16 cellular contexts compared by ENCODE assay signal in the genomic region with DNA sequence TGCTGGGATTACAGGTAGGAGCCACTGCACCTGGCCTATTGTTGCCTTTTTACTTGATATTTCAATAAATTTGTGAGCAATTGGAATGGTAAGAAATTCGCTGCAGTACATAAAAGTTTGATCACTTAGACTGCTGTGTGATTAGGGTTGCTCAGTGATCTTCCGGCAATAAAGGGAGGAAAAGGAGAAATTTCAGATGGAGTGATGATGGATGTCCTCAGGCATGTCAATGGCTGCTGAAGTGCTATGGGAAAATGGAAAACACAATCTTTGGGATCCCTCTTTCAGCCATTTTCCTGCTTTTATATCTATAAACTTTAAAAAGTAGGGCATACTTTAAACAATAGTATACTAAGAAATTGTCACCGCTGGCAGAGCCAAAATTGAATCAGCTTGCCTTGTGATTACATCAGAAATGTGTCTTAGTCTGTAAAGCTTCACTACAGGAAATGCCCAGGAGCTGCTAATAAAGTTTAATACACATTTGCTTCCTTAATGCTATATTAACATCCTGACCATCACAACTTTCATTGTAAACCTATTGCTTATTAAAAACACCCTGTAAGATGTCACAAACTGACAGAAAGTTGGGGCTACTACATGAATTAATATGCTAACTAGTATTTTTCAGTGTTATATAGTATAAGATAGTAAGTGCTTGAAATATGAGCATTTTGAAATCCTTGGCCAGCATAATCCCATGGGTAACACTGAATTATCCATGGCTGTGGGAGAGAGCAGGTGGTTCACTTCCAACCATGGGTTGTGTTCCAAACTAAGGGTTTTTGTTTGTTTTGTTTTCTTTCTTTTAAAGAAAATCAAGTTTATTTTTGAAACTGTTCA. TPM values are rescaled to one million over a fixed set of nuclear protein-coding genes. Genes with fewer than 3 reads are reported as not detected.
DNase-seq lines count a peak whose midpoint lies in the region; ATAC-seq, FAIRE-seq and TF ChIP-seq lines count a peak whose summit lies in the region.
"Had no signal": no experiment of that assay in that cellular context is flagged by ENCODE, and none has a peak within 500 bp of the region (broad histone marks: within the 10 kb centered on the region; RNA-seq: fewer than 3 reads in every experiment).

No MANE protein-coding gene starts in this region.

- in situ Hi-C loops in GM12878 (cut with MboI): no loop called here

- no peaks in the 10 kb centered on the region for H3K79me2 ChIP-seq in ACC112 (ENCODE audit: control insufficient read depth, insufficient read depth, low read length, unreplicated experiment)
- no peaks in the 10 kb centered on the region; the same call in 1 of the 2 replicates for H3K79me2 ChIP-seq in GM12878 (ENCODE audit: control insufficient read depth, insufficient read depth, low read length)

- RAD21 ChIA-PET in GM12878 (lab: Charles Lee; ENCODE audit: unreplicated experiment): interaction anchor here (1.0 kb wide), 1 partner anchor 15 kb away, joined by 3 read pairs; no protein-coding TSS in a partner anchor

- H3K27ac ChIP-seq in ACC112 (ENCODE audit: low read depth, low read length) (peak overlapping the region; percentile 36), GM12878 (ENCODE audit: control insufficient read depth, insufficient read depth) (no peak overlapping the region)
- no peak overlapping the region for H3K27ac ChIP-seq in CD8-positive, alpha-beta memory T cell (ENCODE audit: low read depth, low read length)
- H3K27ac ChIP-seq: ascending aorta had no signal

- DNase-seq in H4 (ENCODE audit: low spot score) (peak; percentile 37), GM12878 (ENCODE audit: low read depth, low spot score) (no peak), NOMO-1 treated with dmso at 0.1 percent for 144 hours (lab: John Stamatoyannopoulos, UW; ENCODE audit: unreplicated experiment) (no peak)
- no peak for DNase-seq in natural killer cell treated with Interleukin-12 subunit alpha and Interleukin-12 subunit beta and Interleukin-15 and Interleukin-18, amount 100 ng/mL, for 72 hours (ENCODE audit: low spot score)
- DNase-seq in activated CD4-positive, CD25-positive, alpha-beta regulatory T cell (lab: John Stamatoyannopoulos, UW): no peak
- no peak for DNase-seq in CD8-positive, alpha-beta memory T cell
- DNase-seq: activated T-cell treated with anti-CD3 and anti-CD28 coated beads, Interleukin-2, amount 50 U/mL, for 4 hours; NCI-H2029 treated with DMSO at 0.1 percent for 48 hours; pancreas; SW 1271 had no signal

- H3K9me3 ChIP-seq in GM12878 (replicated peaks; ENCODE audit: control insufficient read depth, insufficient read depth, low read length) (no peaks in the 10 kb centered on the region), mucosa of stomach (ENCODE audit: control insufficient read depth, low read length) (no peaks in the 10 kb centered on the region)
- no peaks in the 10 kb centered on the region for H3K9me3 ChIP-seq in CD8-positive, alpha-beta memory T cell (ENCODE audit: low read length)
- H3K9me3 ChIP-seq: ascending aorta, HAP-1, pancreas had no signal

- no peak overlapping the region for H3K27ac Mint-ChIP-seq in natural killer cell treated with Interleukin-12 subunit alpha and Interleukin-12 subunit beta and Interleukin-15 and Interleukin-18, amount 100 ng/mL, for 72 hours
- no peak overlapping the region for H3K27ac Mint-ChIP-seq in CD8-positive, alpha-beta memory T cell
- H3K27ac Mint-ChIP-seq: IgD-negative memory B cell had no signal

- SMC1A ChIA-PET in GM12878 (lab: Charles Lee; ENCODE audit: uncharacterized antibody, unreplicated experiment): interaction anchor here (1.2 kb wide), 1 partner anchor 490 kb away, joined by 4 read pairs; no protein-coding TSS in a partner anchor

- H3K4me3 ChIP-seq in ACC112 (ENCODE audit: low read depth, low read length) (no peak overlapping the region), GM12878 (no peak overlapping the region), mucosa of stomach (ENCODE audit: low read length) (no peak overlapping the region)
- no peak overlapping the region for H3K4me3 ChIP-seq in CD8-positive, alpha-beta memory T cell (ENCODE audit: low read length)
- H3K4me3 ChIP-seq: ascending aorta, HAP-1, pancreas had no signal

- 75% methylated on average over 3 of the region's 3 CpGs for WGBS in GM12878 (ENCODE audit: insufficient coverage, insufficient replicate concordance, low lambda C conversion rate, missing lambda C conversion rate)

- no peak for TF ChIP-seq POLR2A in GM12878 (IDR thresholded peaks at IDR 0.05; ENCODE audit: low read depth, low read length)

- H4K20me1 ChIP-seq in GM12878 (ENCODE audit: control insufficient read depth, insufficient read depth): no peaks in the 10 kb centered on the region

- FAIRE-seq in GM12878 (lab: Jason Lieb, UNC): no peak
- FAIRE-seq: G401.6, pancreas had no signal

- TF ChIP-seq CTCF in GM12878 (IDR thresholded peaks at IDR 0.05 in 2 of 3, conservative IDR thresholded peaks at IDR 0.05 in 1 of 3; ENCODE audit: control insufficient read depth in 2 of 3, extremely low read depth in 1 of 3, insufficient read depth in 1 of 3, low read depth in 3 of 3, low read length in 3 of 3): no peak

- peaks cover 0 to 6% of the 10 kb centered on the region in 2 donors for H3K27me3 Mint-ChIP-seq in natural killer cell treated with Interleukin-12 subunit alpha and Interleukin-12 subunit beta and Interleukin-15 and Interleukin-18, amount 100 ng/mL, for 72 hours
- peaks cover 5 to 18% of the 10 kb centered on the region in 2 donors for H3K27me3 Mint-ChIP-seq in CD8-positive, alpha-beta memory T cell

- no peak overlapping the region for H3K9ac ChIP-seq in GM12878 (ENCODE audit: control insufficient read depth, insufficient read depth, low read length)
- peak overlapping the region; percentile 61 for H3K9ac ChIP-seq in mucosa of stomach (ENCODE audit: low read length)

- BruUV-seq in GM12878 (replicated peaks; lab: Mats Ljungman, UMichigan): no TSS peak

- H3K4me1 Mint-ChIP-seq in natural killer cell treated with Interleukin-12 subunit alpha and Interleukin-12 subunit beta and Interleukin-15 and Interleukin-18, amount 100 ng/mL, for 72 hours (ENCODE audit: low read depth in 2 of 2): peaks cover 18 to 23% of the 10 kb centered on the region in 2 donors
- H3K4me1 Mint-ChIP-seq in CD8-positive, alpha-beta memory T cell: peaks cover 12 to 16% (median 13%) of the 10 kb centered on the region in 3 donors

- H3K36me3 Mint-ChIP-seq in natural killer cell treated with Interleukin-12 subunit alpha and Interleukin-12 subunit beta and Interleukin-15 and Interleukin-18, amount 100 ng/mL, for 72 hours: no peaks in the 10 kb centered on the region
- no peaks in the 10 kb centered on the region for H3K36me3 Mint-ChIP-seq in CD8-positive, alpha-beta memory T cell
- H3K36me3 Mint-ChIP-seq: IgD-negative memory B cell had no signal

- H3K4me2 ChIP-seq in GM12878 (ENCODE audit: control insufficient read depth, insufficient read depth): no peak overlapping the region

- H3K36me3 ChIP-seq in ACC112 (ENCODE audit: insufficient read depth, low read length) (no peaks in the 10 kb centered on the region), GM12878 (ENCODE audit: control insufficient read depth in 2 of 2, insufficient read depth in 2 of 2, low read length in 1 of 2) (no peaks in the 10 kb centered on the region), mucosa of stomach (ENCODE audit: control insufficient read depth, insufficient read depth, low read length) (no peaks in the 10 kb centered on the region)
- H3K36me3 ChIP-seq in CD8-positive, alpha-beta memory T cell (ENCODE audit: insufficient read depth, low read length): no peaks in the 10 kb centered on the region
- H3K36me3 ChIP-seq: ascending aorta, HAP-1, pancreas had no signal

- no peak for TF ChIP-seq RAD21 in GM12878 (IDR thresholded peaks at IDR 0.05; ENCODE audit: insufficient read depth, low read depth, low read length)

- POLR2A ChIA-PET in GM12878 (lab: Charles Lee): no interaction called here
- POLR2A ChIA-PET in CD8-positive, alpha-beta memory T cell (lab: Charles Lee): no interaction called here

- CTCF ChIA-PET in GM12878 (lab: Yijun Ruan, JAX): interaction anchor here (0.8 to 3.1 kb wide), 3 partner anchors 18 to 492 kb away, joined by 3 to 38 read pairs (median 10); no protein-coding TSS in a partner anchor
- CTCF ChIA-PET in CD8-positive, alpha-beta memory T cell (lab: Charles Lee): interaction anchor here (4.4 kb wide), 2 partner anchors 25 to 490 kb away, joined by 24 to 70 read pairs; no protein-coding TSS in a partner anchor

- H3K27me3 ChIP-seq in ACC112 (ENCODE audit: insufficient read depth, low read length) (no peaks in the 10 kb centered on the region), GM12878 (replicated peaks in 1 of 2; ENCODE audit: control insufficient read depth in 2 of 2, insufficient read depth in 2 of 2, low read length in 1 of 2) (no peaks in the 10 kb centered on the region), mucosa of stomach (ENCODE audit: control insufficient read depth, insufficient read depth, low read length) (no peaks in the 10 kb centered on the region)
- H3K27me3 ChIP-seq in CD8-positive, alpha-beta memory T cell (ENCODE audit: insufficient read depth, low read length, poor library complexity, severe bottlenecking): no peaks in the 10 kb centered on the region
- H3K27me3 ChIP-seq: ascending aorta, pancreas had no signal

- intact Hi-C loops in GM12878 (cut with micrococcal nuclease; ENCODE audit: unreplicated experiment): no loop called here

- H3K4me3 Mint-ChIP-seq in natural killer cell treated with Interleukin-12 subunit alpha and Interleukin-12 subunit beta and Interleukin-15 and Interleukin-18, amount 100 ng/mL, for 72 hours: no peak overlapping the region
- no peak overlapping the region for H3K4me3 Mint-ChIP-seq in CD8-positive, alpha-beta memory T cell
- H3K4me3 Mint-ChIP-seq: activated T-cell treated with anti-CD3 and anti-CD28 coated beads, Interleukin-2, amount 50 U/mL, for 4 hours; IgD-negative memory B cell had no signal

- H3K4me1 ChIP-seq in ACC112 (ENCODE audit: control insufficient read depth, insufficient read depth, low read length, unreplicated experiment): peaks cover 35% of the 10 kb centered on the region
- H3K4me1 ChIP-seq in GM12878 (ENCODE audit: control insufficient read depth, insufficient read depth, low read length): peaks cover 40% of the 10 kb centered on the region
- peaks cover 56% of the 10 kb centered on the region for H3K4me1 ChIP-seq in mucosa of stomach (ENCODE audit: control insufficient read depth, insufficient read depth, low read length)
- H3K4me1 ChIP-seq in CD8-positive, alpha-beta memory T cell (ENCODE audit: insufficient read depth, low read length): peaks cover 7% of the 10 kb centered on the region

- no peak for ATAC-seq in GM12878
- no peak for ATAC-seq in natural killer cell treated with Interleukin-12 subunit alpha and Interleukin-12 subunit beta and Interleukin-15 and Interleukin-18, amount 100 ng/mL, for 72 hours
- ATAC-seq: activated T-cell treated with anti-CD3 and anti-CD28 coated beads, Interleukin-2, amount 50 U/mL, for 4 hours; pancreas had no signal

- H2AFZ ChIP-seq in ACC112 (ENCODE audit: low read length, unreplicated experiment) (peak overlapping the region; percentile 64), GM12878 (ENCODE audit: control insufficient read depth, low read depth, low read length) (no peak overlapping the region)

- no peaks in the 10 kb centered on the region for H3K9me3 Mint-ChIP-seq in natural killer cell treated with Interleukin-12 subunit alpha and Interleukin-12 subunit beta and Interleukin-15 and Interleukin-18, amount 100 ng/mL, for 72 hours
- H3K9me3 Mint-ChIP-seq in CD8-positive, alpha-beta memory T cell: no peaks in the 10 kb centered on the region
- H3K9me3 Mint-ChIP-seq: activated T-cell treated with anti-CD3 and anti-CD28 coated beads, Interleukin-2, amount 50 U/mL, for 4 hours; IgD-negative memory B cell had no signal

- no peak for TF ChIP-seq EP300 in GM12878 (IDR thresholded peaks at IDR 0.05; ENCODE audit: borderline replicate concordance in 1 of 2, control insufficient read depth in 1 of 2, low read depth in 2 of 2, low read length in 2 of 2)

RNA-seq across cellular contexts. Expression of gene FBXL14, which starts 13.8 kb away (rescaled TPM):
- 5.3 and 6.1 TPM in 2 replicates for total RNA-seq in H4 (2014; rRNA removed; shearing (Covaris generic))
- 18.2 and 19.2 TPM in 2 replicates for total RNA-seq in GM12878 (2013; cell fraction: nucleolus; rRNA removed)
- total RNA-seq in GM12878 (2014; rRNA removed) (11.8 and 12.8 TPM in 2 replicates), GM12878 (2014; rRNA removed; fragmentation: Illumina TruSeq; extraction: Trizol) (3.2 and 4.0 TPM in 2 replicates), GM12878 (2021) (18.8 and 19.0 TPM in 2 replicates)
- 1.8 TPM for polyA plus RNA-seq in GM12878 (2011; ENCODE audit: low read depth)
- polyA plus RNA-seq in GM12878 (2011; rRNA removed) (5.6 and 12.8 TPM in 2 replicates), GM12878 (2014; fragmentation: Illumina TruSeq; extraction: Trizol) (0.19 and 1.4 TPM in 2 replicates), GM12878 (2014; fragmentation: Nextera tagmentation; extraction: Ambion mirVana) (under 1 TPM; 0.44 to 0.64 TPM), GM12878 (2014; rRNA removed) (16.8 and 19.0 TPM in 2 replicates), GM12878 (2016; fragmentation: Nextera tagmentation; extraction: Ambion mirVana) (1 to 10 TPM; 1.1 to 1.7 TPM)
- 19.6 and 30.9 TPM in 2 replicates for polyA plus RNA-seq in GM12878 (2011; cell fraction: cytosol; rRNA removed)
- 19.0 and 20.7 TPM in 2 replicates for polyA plus RNA-seq in GM12878 (2011; cell fraction: nucleus; rRNA removed)
- 5.9 and 6.4 TPM in 2 replicates for polyA plus RNA-seq in GM12878 (2012)
- 27.5 and 47.9 TPM in 2 replicates for polyA minus RNA-seq in GM12878 (2011; rRNA and poly(A)+ RNA removed)
- polyA minus RNA-seq in GM12878 (2011; cell fraction: cytosol; rRNA and poly(A)+ RNA removed): 17.4 and 24.5 TPM in 2 replicates
- 19.8 and 30.3 TPM in 2 replicates for polyA minus RNA-seq in GM12878 (2011; cell fraction: nucleus; rRNA and poly(A)+ RNA removed)
- 10 to 100 TPM; 19.4 to 26.2 TPM for total RNA-seq in natural killer cell treated with Interleukin-12 subunit alpha and Interleukin-12 subunit beta and Interleukin-15 and Interleukin-18, amount 100 ng/mL, for 72 hours
- total RNA-seq in CD8-positive, alpha-beta memory T cell: 10 to 100 TPM; 20.5 to 22.1 TPM
- 30.4 TPM for polyA plus RNA-seq in CD8-positive, alpha-beta memory T cell

RNA-seq across cellular contexts. Expression of gene WNT5B, which starts 20.9 kb away (rescaled TPM):
- 3.8 and 6.4 TPM in 2 replicates for total RNA-seq in H4 (2014; rRNA removed; shearing (Covaris generic))
- total RNA-seq in GM12878 (2013; cell fraction: nucleolus; rRNA removed): 2.7 and 3.6 TPM in 2 replicates
- 13.6 and 15.8 TPM in 2 replicates for total RNA-seq in GM12878 (2014; rRNA removed)
- 6.4 and 7.5 TPM in 2 replicates for total RNA-seq in GM12878 (2014; rRNA removed; fragmentation: Illumina TruSeq; extraction: Trizol)
- total RNA-seq in GM12878 (2021): 15.4 and 18.3 TPM in 2 replicates
- polyA plus RNA-seq in GM12878 (2011; ENCODE audit: low read depth): 1.7 TPM
- polyA plus RNA-seq in GM12878 (2011; rRNA removed): 2.4 and 4.8 TPM in 2 replicates
- 5.6 and 7.3 TPM in 2 replicates for polyA plus RNA-seq in GM12878 (2011; cell fraction: cytosol; rRNA removed)
- polyA plus RNA-seq in GM12878 (2011; cell fraction: nucleus; rRNA removed): 8.0 and 9.6 TPM in 2 replicates
- 2.7 and 5.2 TPM in 2 replicates for polyA plus RNA-seq in GM12878 (2012)
- polyA plus RNA-seq in GM12878 (2014; fragmentation: Illumina TruSeq; extraction: Trizol): 5.1 and 6.0 TPM in 2 replicates
- polyA plus RNA-seq in GM12878 (2014; fragmentation: Nextera tagmentation; extraction: Ambion mirVana): 1 to 10 TPM in 1 of 2 experiments, under 1 TPM in 1; 0.45 to 1.6 TPM
- 9.7 and 11.4 TPM in 2 replicates for polyA plus RNA-seq in GM12878 (2014; rRNA removed)
- polyA plus RNA-seq in GM12878 (2016; fragmentation: Nextera tagmentation; extraction: Ambion mirVana): 1 to 10 TPM; 1.5 to 2.8 TPM
- 3.7 and 12.1 TPM in 2 replicates for polyA minus RNA-seq in GM12878 (2011; rRNA and poly(A)+ RNA removed)
- 2.9 and 3.7 TPM in 2 replicates for polyA minus RNA-seq in GM12878 (2011; cell fraction: cytosol; rRNA and poly(A)+ RNA removed)
- polyA minus RNA-seq in GM12878 (2011; cell fraction: nucleus; rRNA and poly(A)+ RNA removed): 2.3 and 6.7 TPM in 2 replicates
- under 1 TPM in 1 of 2 donors, not detected in 1; 0.47 TPM for total RNA-seq in natural killer cell treated with Interleukin-12 subunit alpha and Interleukin-12 subunit beta and Interleukin-15 and Interleukin-18, amount 100 ng/mL, for 72 hours
- not detected for total RNA-seq in CD8-positive, alpha-beta memory T cell
- not detected for polyA plus RNA-seq in CD8-positive, alpha-beta memory T cell
